ENCODE assay signal across 1 cellular context in the genomic region with DNA sequence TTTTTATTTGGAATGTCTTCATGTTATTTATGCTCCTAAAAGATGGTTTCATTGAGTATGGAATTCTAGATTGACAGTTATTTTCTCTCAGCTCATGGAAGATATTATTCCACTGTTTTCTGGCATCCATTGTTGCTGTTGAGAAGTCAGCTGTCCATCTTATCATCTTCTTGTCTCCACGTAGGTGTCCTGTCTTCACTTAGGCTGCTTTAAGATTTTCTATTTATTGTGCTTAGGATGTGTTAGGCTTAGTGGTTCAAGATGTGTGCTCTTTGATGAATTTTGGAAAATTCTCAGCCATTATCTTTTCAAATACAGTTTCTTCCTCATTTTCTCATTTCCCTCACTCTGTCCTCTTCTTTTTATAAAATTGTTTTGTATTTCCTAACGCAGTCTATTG.
TF ChIP-seq lines count a peak whose summit lies in the region.

No MANE protein-coding gene starts in this region.

TF ChIP-seq in GM12878, 131 proteins besides CTCF, POLR2A, EP300 and RAD21:
- TF ChIP-seq, protein P1, sequence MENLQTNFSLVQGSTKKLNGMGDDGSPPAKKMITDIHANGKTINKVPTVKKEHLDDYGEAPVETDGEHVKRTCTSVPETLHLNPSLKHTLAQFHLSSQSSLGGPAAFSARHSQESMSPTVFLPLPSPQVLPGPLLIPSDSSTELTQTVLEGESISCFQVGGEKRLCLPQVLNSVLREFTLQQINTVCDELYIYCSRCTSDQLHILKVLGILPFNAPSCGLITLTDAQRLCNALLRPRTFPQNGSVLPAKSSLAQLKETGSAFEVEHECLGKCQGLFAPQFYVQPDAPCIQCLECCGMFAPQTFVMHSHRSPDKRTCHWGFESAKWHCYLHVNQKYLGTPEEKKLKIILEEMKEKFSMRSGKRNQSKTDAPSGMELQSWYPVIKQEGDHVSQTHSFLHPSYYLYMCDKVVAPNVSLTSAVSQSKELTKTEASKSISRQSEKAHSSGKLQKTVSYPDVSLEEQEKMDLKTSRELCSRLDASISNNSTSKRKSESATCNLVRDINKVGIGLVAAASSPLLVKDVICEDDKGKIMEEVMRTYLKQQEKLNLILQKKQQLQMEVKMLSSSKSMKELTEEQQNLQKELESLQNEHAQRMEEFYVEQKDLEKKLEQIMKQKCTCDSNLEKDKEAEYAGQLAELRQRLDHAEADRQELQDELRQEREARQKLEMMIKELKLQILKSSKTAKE (IDR thresholded peaks at IDR 0.05; ENCODE audit: low read depth, poor library complexity, severe bottlenecking) = peak; percentile 41
- no peak for TF ChIP-seq ATF7 (IDR thresholded peaks at IDR 0.05; ENCODE audit: low read depth)
- 0 out of 2 replicates have a peak, but pooled peaks have one; percentile 8 for TF ChIP-seq ZNF24 (IDR thresholded peaks at IDR 0.05)
- TF ChIP-seq YBX1 (IDR thresholded peaks at IDR 0.05) = no peak
- peak; percentile 98 for TF ChIP-seq CBX5 (IDR thresholded peaks at IDR 0.05; ENCODE audit: low read depth)
- TF ChIP-seq, protein P2, sequence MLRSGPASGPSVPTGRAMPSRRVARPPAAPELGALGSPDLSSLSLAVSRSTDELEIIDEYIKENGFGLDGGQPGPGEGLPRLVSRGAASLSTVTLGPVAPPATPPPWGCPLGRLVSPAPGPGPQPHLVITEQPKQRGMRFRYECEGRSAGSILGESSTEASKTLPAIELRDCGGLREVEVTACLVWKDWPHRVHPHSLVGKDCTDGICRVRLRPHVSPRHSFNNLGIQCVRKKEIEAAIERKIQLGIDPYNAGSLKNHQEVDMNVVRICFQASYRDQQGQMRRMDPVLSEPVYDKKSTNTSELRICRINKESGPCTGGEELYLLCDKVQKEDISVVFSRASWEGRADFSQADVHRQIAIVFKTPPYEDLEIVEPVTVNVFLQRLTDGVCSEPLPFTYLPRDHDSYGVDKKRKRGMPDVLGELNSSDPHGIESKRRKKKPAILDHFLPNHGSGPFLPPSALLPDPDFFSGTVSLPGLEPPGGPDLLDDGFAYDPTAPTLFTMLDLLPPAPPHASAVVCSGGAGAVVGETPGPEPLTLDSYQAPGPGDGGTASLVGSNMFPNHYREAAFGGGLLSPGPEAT (IDR thresholded peaks at IDR 0.05; ENCODE audit: low read depth) = peak; percentile 49; the same call in 1 of the 2 replicates
- TF ChIP-seq CREM (IDR thresholded peaks at IDR 0.05; ENCODE audit: low read depth) = no peak
